Comparison of ENCODE assay signal across 15 cellular contexts in the genomic region with DNA sequence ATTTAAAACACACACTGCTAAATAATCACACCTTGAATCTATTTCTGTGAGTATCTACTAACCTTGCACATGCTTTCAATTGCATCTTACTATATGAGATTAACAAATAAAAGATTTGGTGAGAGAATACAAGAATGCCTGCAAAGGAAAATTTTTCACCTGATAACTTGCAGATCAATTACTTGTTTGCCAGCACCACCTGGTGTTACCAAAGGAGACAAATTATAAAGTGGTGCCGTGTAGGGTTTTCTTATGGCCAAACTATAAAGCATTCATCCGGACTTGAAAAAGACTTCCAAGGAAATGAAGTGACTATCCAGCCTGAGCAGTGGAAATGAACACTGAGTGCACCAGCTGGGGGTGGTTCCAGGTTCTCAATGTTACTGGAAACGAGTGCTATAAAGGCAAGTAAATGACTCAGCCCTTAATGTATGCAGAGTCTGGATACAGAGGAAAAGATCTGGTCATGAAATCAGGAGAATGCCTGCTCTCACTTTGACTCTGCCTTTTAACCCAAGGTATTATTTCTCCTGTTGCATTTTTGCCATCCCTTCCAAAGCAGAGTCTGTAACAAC.
DNase-seq lines count a peak whose midpoint lies in the region; ATAC-seq, FAIRE-seq and TF ChIP-seq lines count a peak whose summit lies in the region.
"Had no signal": no experiment of that assay in that cellular context is flagged by ENCODE, and none has a peak within 500 bp of the region (broad histone marks: within the 10 kb centered on the region; RNA-seq: fewer than 3 reads in every experiment).

No MANE protein-coding gene starts in this region.

- H3K4me3 ChIP-seq in LNCaP clone FGC (ENCODE audit: low read depth, low read length) (no peak overlapping the region), GM12878 (no peak overlapping the region), mesodermal cell (ENCODE audit: extremely low read depth, insufficient read depth, low read length, poor library complexity, severe bottlenecking) (no peak overlapping the region)
- H3K4me3 ChIP-seq: left ventricle myocardium inferior, tibial artery had no signal

- POLR2A ChIA-PET in GM12878 (lab: Charles Lee): no interaction called here

- no peak for TF ChIP-seq EP300 in GM12878 (IDR thresholded peaks at IDR 0.05; ENCODE audit: borderline replicate concordance in 1 of 2, control insufficient read depth in 1 of 2, low read depth in 2 of 2, low read length in 2 of 2)

- no peak for ATAC-seq in GM12878
- ATAC-seq in GM18511 (IDR thresholded peaks at IDR 0.05; ENCODE audit: unreplicated experiment): no peak

- H4K20me1 ChIP-seq in GM12878 (ENCODE audit: control insufficient read depth, insufficient read depth): no peaks in the 10 kb centered on the region

- intact Hi-C loops in GM12878 (cut with micrococcal nuclease; ENCODE audit: unreplicated experiment): no loop called here

- no peaks in the 10 kb centered on the region for H3K27me3 ChIP-seq in GM12878 (replicated peaks in 1 of 2; ENCODE audit: control insufficient read depth in 2 of 2, insufficient read depth in 2 of 2, low read length in 1 of 2)
- H3K27me3 ChIP-seq: tibial artery had no signal

- no peak overlapping the region for H3K27ac ChIP-seq in GM12878 (ENCODE audit: control insufficient read depth, insufficient read depth)
- H3K27ac ChIP-seq in mesodermal cell (ENCODE audit: low read depth, low read length, severe bottlenecking): peak overlapping the region; percentile 46
- H3K27ac ChIP-seq: left ventricle myocardium inferior, tibial artery had no signal

- H3K9me3 ChIP-seq in GM12878 (replicated peaks; ENCODE audit: control insufficient read depth, insufficient read depth, low read length) (no peaks in the 10 kb centered on the region), mesodermal cell (ENCODE audit: control insufficient read depth, low read length) (no peaks in the 10 kb centered on the region)

- TF ChIP-seq POLR2A in GM12878 (IDR thresholded peaks at IDR 0.05; ENCODE audit: low read depth, low read length) (no peak), GM12892 (IDR thresholded peaks at IDR 0.05; ENCODE audit: low read depth, low read length) (no peak)

- no peak overlapping the region for H3K9ac ChIP-seq in GM12878 (ENCODE audit: control insufficient read depth, insufficient read depth, low read length)

- no peak overlapping the region for H2AFZ ChIP-seq in GM12878 (ENCODE audit: control insufficient read depth, low read depth, low read length)

- FAIRE-seq in GM12878 (lab: Jason Lieb, UNC) (no peak), GM12892 (lab: Jason Lieb, UNC) (no peak)

- H3K79me2 ChIP-seq in GM12878 (ENCODE audit: control insufficient read depth, insufficient read depth, low read length): no peaks in the 10 kb centered on the region

- in situ Hi-C loops in GM12878 (cut with MboI): no loop called here

- TF ChIP-seq CTCF in LNCaP clone FGC (IDR thresholded peaks at IDR 0.05; ENCODE audit: control insufficient read depth, extremely low read depth, insufficient read depth) (peak; percentile 42), GM12878 (IDR thresholded peaks at IDR 0.05 in 2 of 3, conservative IDR thresholded peaks at IDR 0.05 in 1 of 3; ENCODE audit: control insufficient read depth in 2 of 3, extremely low read depth in 1 of 3, insufficient read depth in 1 of 3, low read depth in 3 of 3, low read length in 3 of 3) (peak in 1 of 3 experiments; percentile 9; a peak in 1 of 6 replicates)

- TF ChIP-seq RAD21 in GM12878 (IDR thresholded peaks at IDR 0.05; ENCODE audit: insufficient read depth, low read depth, low read length): peak; percentile 16; the same call in 1 of the 2 replicates

- SMC1A ChIA-PET in GM12878 (lab: Charles Lee; ENCODE audit: uncharacterized antibody, unreplicated experiment): no interaction called here

- no peak overlapping the region for H3K4me2 ChIP-seq in GM12878 (ENCODE audit: control insufficient read depth, insufficient read depth)

- RAD21 ChIA-PET in GM12878 (lab: Charles Lee; ENCODE audit: unreplicated experiment): no interaction called here

- DNase-seq in ELR (ENCODE audit: low read depth) (peak; percentile 49), LNCaP clone FGC (ENCODE audit: low read depth) (no peak), GM12878 (ENCODE audit: low read depth, low spot score) (no peak), MV-4-11 (lab: John Stamatoyannopoulos, UW) (no peak), GM12892 (ENCODE audit: insufficient read length) (no peak)
- DNase-seq in activated CD8-positive, alpha-beta memory T cell treated with anti-CD3 and anti-CD28 coated beads for 24 hours: no peak
- DNase-seq: activated CD4-positive, alpha-beta T cell treated with anti-CD3 and anti-CD28 coated beads for 48 hours; effector CD8-positive, alpha-beta T cell; left ventricle myocardium inferior; NCI-H1436; nephron progenitor cell; T-helper 1 cell; tibial artery had no signal

- 0% methylated on average over 3 of the region's 3 CpGs for WGBS in GM12878 (ENCODE audit: insufficient coverage, insufficient replicate concordance, low lambda C conversion rate, missing lambda C conversion rate)
- 42 to 53% methylated on average over 3 of the region's 3 CpGs for WGBS in mesodermal cell (ENCODE audit: insufficient coverage in 2 of 2), 2 experiments

- BruUV-seq in GM12878 (replicated peaks; lab: Mats Ljungman, UMichigan): no TSS peak

- H3K4me1 ChIP-seq in GM12878 (ENCODE audit: control insufficient read depth, insufficient read depth, low read length) (no peaks in the 10 kb centered on the region), mesodermal cell (ENCODE audit: control insufficient read depth, insufficient read depth, low read length, poor library complexity, severe bottlenecking) (peaks cover 5% of the 10 kb centered on the region)
- H3K4me1 ChIP-seq: left ventricle myocardium inferior, tibial artery had no signal

- H3K36me3 ChIP-seq in GM12878 (ENCODE audit: control insufficient read depth in 2 of 2, insufficient read depth in 2 of 2, low read length in 1 of 2) (no peaks in the 10 kb centered on the region), mesodermal cell (ENCODE audit: control insufficient read depth, insufficient read depth, low read length) (no peaks in the 10 kb centered on the region)
- H3K36me3 ChIP-seq: left ventricle myocardium inferior, tibial artery had no signal

- CTCF ChIA-PET in GM12878 (lab: Yijun Ruan, JAX): no interaction called here

TF ChIP-seq in GM12878, 131 proteins besides CTCF, POLR2A, EP300 and RAD21:
- TF ChIP-seq CUX1 (IDR thresholded peaks at IDR 0.05; ENCODE audit: insufficient replicate concordance, low read depth, low read length) (no peak), NBN (IDR thresholded peaks at IDR 0.05) (no peak), RB1 (IDR thresholded peaks at IDR 0.05; ENCODE audit: borderline replicate concordance) (no peak)
